In the genomic region with DNA sequence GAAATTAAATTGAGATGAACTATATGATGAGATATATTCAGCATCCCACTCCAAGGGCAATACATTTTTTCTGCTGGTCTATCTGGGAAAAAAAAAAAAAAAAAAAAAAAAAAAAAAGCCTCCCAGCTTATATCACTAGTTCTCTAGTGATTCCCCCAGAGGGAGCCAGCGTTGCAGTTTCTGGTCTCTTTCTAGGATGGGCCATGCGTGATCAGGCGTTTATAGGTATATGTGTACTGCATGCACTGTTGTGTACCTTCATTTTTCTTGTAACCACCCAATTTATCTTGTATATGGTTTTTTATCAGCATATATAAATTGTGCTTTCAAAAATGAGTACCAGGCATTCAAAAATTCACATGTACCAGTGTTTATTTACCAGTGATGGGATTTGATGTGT, we compare ENCODE assay signal across 8 cellular contexts. TPM values are rescaled to one million over a fixed set of nuclear protein-coding genes. Genes with fewer than 3 reads are reported as not detected.
DNase-seq lines count a peak whose midpoint lies in the region; ATAC-seq and TF ChIP-seq lines count a peak whose summit lies in the region.

No MANE protein-coding gene starts in this region.

- peaks cover 0 to 40% (median 10%) of the 10 kb centered on the region in 45 donors for H3K27me3 ChIP-seq in dorsolateral prefrontal cortex

- ATAC-seq in GM18867 (IDR thresholded peaks at IDR 0.05; ENCODE audit: unreplicated experiment) (peak; percentile 62), HG03442 (IDR thresholded peaks at IDR 0.05; ENCODE audit: unreplicated experiment) (no peak)

- peak; percentile 77 for TF ChIP-seq CTCF in C4-2B (conservative IDR thresholded peaks at IDR 0.05)
- peak; percentile 43 for TF ChIP-seq CTCF in epithelial cell of esophagus (IDR thresholded peaks at IDR 0.05; ENCODE audit: insufficient read depth, low read depth, low read length, missing control alignments)
- TF ChIP-seq CTCF in dorsolateral prefrontal cortex (IDR thresholded peaks at IDR 0.05 in 54 of 56, conservative IDR thresholded peaks at IDR 0.05 in 2 of 56; ENCODE audit: low read depth in 1 of 56, partially characterized antibody in 56 of 56), result no peak

- DNase-seq in NCI-H345 (lab: John Stamatoyannopoulos, UW), result peak; percentile 25
- DNase-seq in epithelial cell of esophagus (ENCODE audit: low read depth), result peak; percentile 23
- DNase-seq in amygdala (lab: John Stamatoyannopoulos, UW), result no peak
- no peak for DNase-seq in C1 segment of cervical spinal cord (lab: John Stamatoyannopoulos, UW)
- DNase-seq in dorsolateral prefrontal cortex, result no peak

- intact Hi-C loops in dorsolateral prefrontal cortex (cut with DNase I), result no loop called here

- H3K4me3 ChIP-seq in epithelial cell of esophagus (ENCODE audit: low read length), result no peak overlapping the region
- H3K4me3 ChIP-seq in dorsolateral prefrontal cortex, result no peak overlapping the region

- H3K27ac ChIP-seq in C4-2B (no peak overlapping the region), dorsolateral prefrontal cortex (no peak overlapping the region)

RNA-seq across cellular contexts. Expression of gene DCDC2C, which starts 35.1 kb away (rescaled TPM):
- total RNA-seq in dorsolateral prefrontal cortex, result 1 to 10 TPM in 8 of 120 experiments, under 1 TPM in 23, not detected in 89; 0.26 to 2.3 (median 0.76) TPM

Comparison
In these comparisons a context has a peak if more than half of its experiments do, and no peak if none do; other contexts are left out.
1. CTCF ChIP-seq: peak in C4-2B (single experiment) and epithelial cell of esophagus (single experiment); none in dorsolateral prefrontal cortex (0 of 56).
2. DNase-seq: peak in NCI-H345 (single experiment) and epithelial cell of esophagus (single experiment); none in amygdala (0 of 56), C1 segment of cervical spinal cord (0 of 14) and dorsolateral prefrontal cortex (0 of 10).